In the genomic region with DNA sequence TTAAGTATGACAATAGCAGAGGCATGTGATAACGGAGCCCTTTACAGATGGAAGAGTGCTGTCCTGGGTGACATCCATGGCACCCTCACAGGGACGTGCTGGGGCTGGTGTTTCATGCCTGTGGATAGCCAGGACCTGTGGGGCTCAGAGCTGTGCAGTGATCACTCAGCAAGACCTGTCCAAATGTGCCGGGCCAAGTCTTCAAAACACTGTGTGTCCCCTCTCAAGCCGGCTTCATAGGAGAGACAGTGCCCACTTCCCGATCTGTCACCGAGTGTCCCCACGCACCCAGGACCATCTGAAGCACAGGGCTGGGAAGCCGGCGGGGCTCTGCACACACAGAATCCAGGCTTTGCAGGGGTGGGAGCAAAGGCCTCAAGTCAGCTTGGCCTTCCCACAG, we compare ENCODE assay signal across 24 cellular contexts.
"Had no signal": no experiment of that assay in that cellular context is flagged by ENCODE, and none has a peak within 500 bp of the region (broad histone marks: within the 10 kb centered on the region; RNA-seq: fewer than 3 reads in every experiment).

No MANE protein-coding gene starts in this region.

- H3K4me3 ChIP-seq: colonic mucosa, coronary artery, dorsolateral prefrontal cortex, esophagus muscularis mucosa, esophagus squamous epithelium, gastrocnemius medialis, gastroesophageal sphincter, heart left ventricle, heart right ventricle had no signal

- H3K4me3 Mint-ChIP-seq: dendritic cell treated with granulocyte-macrophage colony-stimulating factor and Interleukin-4, amounts not matched to agents 40 ng/mL and 50 ng/mL, for 4 days; effector memory CD8-positive, alpha-beta T cell; endodermal cell had no signal

- H3K27ac ChIP-seq: colonic mucosa, coronary artery, dorsolateral prefrontal cortex, epithelial cell of prostate, esophagus muscularis mucosa, esophagus squamous epithelium, foreskin keratinocyte, gastrocnemius medialis, gastroesophageal sphincter, heart left ventricle, heart right ventricle had no signal

- H3K9me3 Mint-ChIP-seq: dendritic cell treated with granulocyte-macrophage colony-stimulating factor and Interleukin-4, amounts not matched to agents 40 ng/mL and 50 ng/mL, for 4 days; effector memory CD8-positive, alpha-beta T cell had no signal

- H3K4me1 Mint-ChIP-seq: endodermal cell had no signal

- H3K4me1 ChIP-seq: colonic mucosa, foreskin keratinocyte, gastrocnemius medialis had no signal

- H3K27ac Mint-ChIP-seq: dendritic cell treated with granulocyte-macrophage colony-stimulating factor and Interleukin-4, amounts not matched to agents 40 ng/mL and 50 ng/mL, for 4 days; effector memory CD8-positive, alpha-beta T cell; endodermal cell had no signal

- H3K36me3 ChIP-seq: colonic mucosa, esophagus muscularis mucosa, esophagus squamous epithelium, gastrocnemius medialis, gastroesophageal sphincter, heart left ventricle, heart right ventricle had no signal

- DNase-seq: colonic mucosa; cortex of kidney; dermis blood vessel endothelial cell; dorsolateral prefrontal cortex; effector CD4-positive, alpha-beta T cell; effector CD8-positive, alpha-beta T cell; effector memory CD4-positive, alpha-beta T cell; effector memory CD8-positive, alpha-beta T cell; endodermal cell; erythroblast; esophagus squamous epithelium; foreskin fibroblast; foreskin keratinocyte; foreskin melanocyte; gastrocnemius medialis; glutamatergic neuron; head of caudate nucleus; heart left ventricle; heart right ventricle had no signal

- H3K9me3 ChIP-seq: colonic mucosa, esophagus muscularis mucosa, esophagus squamous epithelium, gastrocnemius medialis, gastroesophageal sphincter had no signal
